ENCODE assay signal across 26 cellular contexts in the genomic region with DNA sequence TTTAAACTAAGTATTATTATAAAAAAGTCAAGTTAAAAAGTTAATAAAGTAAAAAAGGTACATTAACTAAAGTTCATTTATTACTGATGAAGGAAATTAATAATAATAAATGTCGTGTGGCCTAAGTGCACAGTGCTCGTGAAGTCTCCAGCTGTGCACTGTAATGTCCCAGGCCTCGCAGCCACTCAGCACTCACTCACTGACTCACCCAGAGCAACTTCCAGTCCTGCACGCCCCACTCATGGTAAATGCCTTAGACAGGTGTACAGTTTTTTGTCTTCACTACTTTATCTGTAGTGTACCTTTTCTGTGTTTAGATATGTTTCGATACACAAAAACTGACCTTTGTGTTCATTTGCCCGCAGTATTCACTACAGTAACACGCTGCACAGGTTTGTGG.
"Had no signal": no experiment of that assay in that cellular context is flagged by ENCODE, and none has a peak within 500 bp of the region (broad histone marks: within the 10 kb centered on the region; RNA-seq: fewer than 3 reads in every experiment).

No MANE protein-coding gene starts in this region.

- H3K4me3 ChIP-seq: esophagus muscularis mucosa, gastroesophageal sphincter had no signal

- DNase-seq: activated CD4-positive, alpha-beta memory T cell treated with anti-CD3 and anti-CD28 coated beads for 36 hours; activated CD4-positive, alpha-beta T cell treated with anti-CD3 and anti-CD28 coated beads for 36 hours; activated CD4-positive, alpha-beta T cell treated with anti-CD3 and anti-CD28 coated beads, Interleukin-2, amount 10 ng/mL, durations not matched to agents 24 days and 14 days; activated CD4-positive, CD25-positive, alpha-beta regulatory T cell; activated CD4-positive, CD25-positive, alpha-beta regulatory T cell treated with anti-CD3 and anti-CD28 coated beads, Interleukin-2, amount 50 U/mL, for 72 hours; activated CD8-positive, alpha-beta T cell treated with anti-CD3 and anti-CD28 coated beads, Interleukin-2, amount 10 ng/mL, durations not matched to agents 7 days and 5 days; activated effector memory CD4-positive, alpha-beta T cell treated with Interleukin-2 at 50 U/mL for 16 hours; activated gamma-delta T cell treated with Interleukin-2 at 50 U/mL for 16 hours; activated naive CD4-positive, alpha-beta T cell treated with anti-CD3 and anti-CD28 coated beads, Interleukin-2, amount 50 U/mL, for 16 hours; activated naive CD4-positive, alpha-beta T cell treated with Interleukin-2 at 50 U/mL for 16 hours; activated T-cell treated with anti-CD3 and anti-CD28 coated beads, Interleukin-2, amount 50 U/mL, for 4 hours; amniotic stem cell; anterior cingulate cortex; brain microvascular endothelial cell; cortex of kidney; dermis blood vessel endothelial cell; effector CD4-positive, alpha-beta T cell; effector memory CD8-positive, alpha-beta T cell; erythroblast; foreskin keratinocyte; T-helper 2 cell had no signal

- ATAC-seq: activated CD4-positive, alpha-beta T cell treated with anti-CD3 and anti-CD28 coated beads for 36 hours; activated CD8-positive, alpha-beta T cell treated with anti-CD3 and anti-CD28 coated beads, Interleukin-2, amount 10 ng/mL, durations not matched to agents 7 days and 5 days; activated T-cell treated with anti-CD3 and anti-CD28 coated beads, Interleukin-2, amount 50 U/mL, for 4 hours; activated T-helper 17 cell treated with anti-CD3 and anti-CD28 coated beads, Interleukin-2, amount 50 U/mL, for 72 hours; effector memory CD8-positive, alpha-beta T cell; foreskin keratinocyte; gastroesophageal sphincter had no signal

- H3K27me3 ChIP-seq: brain microvascular endothelial cell, esophagus muscularis mucosa, foreskin keratinocyte, gastroesophageal sphincter had no signal

- H3K27ac Mint-ChIP-seq: activated CD4-positive, alpha-beta memory T cell treated with anti-CD3 and anti-CD28 coated beads for 36 hours; activated CD4-positive, alpha-beta T cell treated with anti-CD3 and anti-CD28 coated beads for 36 hours; activated CD4-positive, alpha-beta T cell treated with anti-CD3 and anti-CD28 coated beads, Interleukin-2, amount 10 ng/mL, durations not matched to agents 24 days and 14 days; activated CD8-positive, alpha-beta T cell treated with anti-CD3 and anti-CD28 coated beads, Interleukin-2, amount 10 ng/mL, durations not matched to agents 7 days and 5 days; activated naive CD8-positive, alpha-beta T cell; activated T-helper 17 cell treated with anti-CD3 and anti-CD28 coated beads, Interleukin-2, amount 50 U/mL, for 72 hours; effector memory CD8-positive, alpha-beta T cell had no signal

- H3K9me3 ChIP-seq: esophagus muscularis mucosa, gastroesophageal sphincter had no signal

- H3K4me3 Mint-ChIP-seq: activated CD4-positive, alpha-beta memory T cell treated with anti-CD3 and anti-CD28 coated beads for 36 hours; activated CD4-positive, alpha-beta T cell treated with anti-CD3 and anti-CD28 coated beads for 36 hours; activated CD4-positive, alpha-beta T cell treated with anti-CD3 and anti-CD28 coated beads, Interleukin-2, amount 10 ng/mL, durations not matched to agents 24 days and 14 days; activated CD8-positive, alpha-beta T cell treated with anti-CD3 and anti-CD28 coated beads, Interleukin-2, amount 10 ng/mL, durations not matched to agents 7 days and 5 days; activated naive CD8-positive, alpha-beta T cell; activated T-cell treated with anti-CD3 and anti-CD28 coated beads, Interleukin-2, amount 50 U/mL, for 4 hours; activated T-helper 17 cell treated with anti-CD3 and anti-CD28 coated beads, Interleukin-2, amount 50 U/mL, for 72 hours; central memory CD8-positive, alpha-beta T cell; effector memory CD8-positive, alpha-beta T cell had no signal

- H3K9me3 Mint-ChIP-seq: activated CD4-positive, alpha-beta memory T cell treated with anti-CD3 and anti-CD28 coated beads for 36 hours; activated CD4-positive, alpha-beta T cell treated with anti-CD3 and anti-CD28 coated beads, Interleukin-2, amount 10 ng/mL, durations not matched to agents 24 days and 14 days; activated T-cell treated with anti-CD3 and anti-CD28 coated beads, Interleukin-2, amount 50 U/mL, for 4 hours; activated T-helper 17 cell treated with anti-CD3 and anti-CD28 coated beads, Interleukin-2, amount 50 U/mL, for 72 hours; central memory CD8-positive, alpha-beta T cell; effector memory CD8-positive, alpha-beta T cell had no signal

- H3K27me3 Mint-ChIP-seq: activated CD4-positive, alpha-beta memory T cell treated with anti-CD3 and anti-CD28 coated beads for 36 hours; activated CD4-positive, alpha-beta T cell treated with anti-CD3 and anti-CD28 coated beads for 36 hours; activated CD4-positive, alpha-beta T cell treated with anti-CD3 and anti-CD28 coated beads, Interleukin-2, amount 10 ng/mL, durations not matched to agents 24 days and 14 days; activated naive CD8-positive, alpha-beta T cell; activated T-helper 17 cell treated with anti-CD3 and anti-CD28 coated beads, Interleukin-2, amount 50 U/mL, for 72 hours; central memory CD8-positive, alpha-beta T cell; effector memory CD8-positive, alpha-beta T cell had no signal

- H3K4me1 ChIP-seq: gastroesophageal sphincter had no signal

- H3K27ac ChIP-seq: brain microvascular endothelial cell, esophagus muscularis mucosa, foreskin keratinocyte, gastroesophageal sphincter had no signal

- H3K36me3 ChIP-seq: brain microvascular endothelial cell had no signal
